In genomic region chr16:2777231-2777902, GRCh38 we compare ENCODE assay signal across 8 cellular contexts. TPM values are rescaled to one million over a fixed set of nuclear protein-coding genes. Genes with fewer than 3 reads are reported as not detected.
DNase-seq lines count a peak whose midpoint lies in the region; ATAC-seq, FAIRE-seq and TF ChIP-seq lines count a peak whose summit lies in the region.

Gene ELOB, minus strand, starts transcription at chr16:2777280. Its CDS starts 41 bp downstream, at chr16:2777239.

- no peaks in the 10 kb centered on the region for H4K20me1 ChIP-seq in HepG2 (ENCODE audit: insufficient read depth, low read length)

- peaks cover 0 to 2% of the 10 kb centered on the region in 2 experiments; a peak in 3 of 5 replicates for H3K27me3 ChIP-seq in HepG2 (ENCODE audit: control insufficient read depth in 1 of 2, insufficient read depth in 2 of 2, low read length in 2 of 2)

- TF ChIP-seq CTCF in AG09319 (IDR thresholded peaks at IDR 0.05; ENCODE audit: low read depth, low read length) = no peak
- no peak for TF ChIP-seq CTCF in HepG2 (CRISPR knock-in tag; IDR thresholded peaks at IDR 0.05)

- TSS peak; percentile 81 for BruUV-seq in HepG2 (replicated peaks; lab: Mats Ljungman, UMichigan)

- peak within 1 kb of the TSS; percentile 90 for H3K4me3 Mint-ChIP-seq in dendritic cell treated with granulocyte-macrophage colony-stimulating factor and Interleukin-4, amounts not matched to agents 40 ng/mL and 50 ng/mL, for 4 days

- TF ChIP-seq RAD21 in HepG2 (CRISPR knock-in tag; IDR thresholded peaks at IDR 0.05) = peak; percentile 53; the same call in 1 of the 2 replicates

- ATAC-seq in GM18909 (IDR thresholded peaks at IDR 0.05; ENCODE audit: poor library complexity, unreplicated experiment) (peak; percentile 85), HG03196 (IDR thresholded peaks at IDR 0.05; ENCODE audit: unreplicated experiment) (peak; percentile 65), HepG2 (peak; percentile 79)

- WGBS in HepG2 (ENCODE audit: low lambda C conversion rate) = 0% methylated on average over 1 of the region's 70 CpGs

- H3K9me3 ChIP-seq in HepG2 (ENCODE audit: low read length) = no peaks in the 10 kb centered on the region

- TF ChIP-seq POLR2A in HepG2 (IDR thresholded peaks at IDR 0.05; ENCODE audit: insufficient read depth in 1 of 2, low read depth in 2 of 2, low read length in 2 of 2) = peak; percentile 71 to 80

- H3K27ac Mint-ChIP-seq in dendritic cell treated with granulocyte-macrophage colony-stimulating factor and Interleukin-4, amounts not matched to agents 40 ng/mL and 50 ng/mL, for 4 days = peak within 1 kb of the TSS; percentile 99

- intact Hi-C loops in dendritic cell treated with granulocyte-macrophage colony-stimulating factor and Interleukin-4, amounts not matched to agents 40 ng/mL and 50 ng/mL, for 4 days (cut with micrococcal nuclease) = loop anchor here (1.0 to 5.0 kb wide), 3 partner anchors 17 to 40 kb away; partner anchors contain the start of genes PRSS21 and SRRM2
- intact Hi-C loops in HepG2 (cut with micrococcal nuclease; ENCODE audit: unreplicated experiment) = no loop called here

- CTCF ChIA-PET in HepG2 (lab: Yijun Ruan, JAX; ENCODE audit: low intra/inter-chr PET ratio, low total read pairs) = no interaction called here

- peaks cover 25% of the 10 kb centered on the region for H3K4me1 ChIP-seq in HepG2 (ENCODE audit: insufficient read depth, low read length)

- no peak; a peak in 1 of 4 replicates for TF ChIP-seq EP300 in HepG2 (IDR thresholded peaks at IDR 0.05; ENCODE audit: low read depth in 2 of 2, low read length in 2 of 2)
- TF ChIP-seq EP300 in HepG2 (CRISPR knock-in tag; IDR thresholded peaks at IDR 0.05; ENCODE audit: borderline replicate concordance) = no peak

- H3K36me3 ChIP-seq in HepG2 (replicated peaks in 1 of 2; ENCODE audit: control insufficient read depth in 1 of 2, insufficient read depth in 2 of 2, low read length in 2 of 2) = peaks cover 13 to 23% of the 10 kb centered on the region in 2 experiments; a peak in 4 of 5 replicates

- DNase-seq in AG09319 (ENCODE audit: extremely low read depth, low read depth) = peak; percentile 44
- DNase-seq in NCI-H510A treated with DMSO at 0.1 percent for 48 hours (lab: John Stamatoyannopoulos, UW) = peak; percentile 27
- DNase-seq in activated CD4-positive, alpha-beta T cell treated with anti-CD3 and anti-CD28 coated beads, Interleukin-2, amount 50 U/mL, for 24 hours (ENCODE audit: low read depth in 1 of 2, low spot score in 1 of 2) = peak; percentile 79 to 80
- peak; percentile 50 for DNase-seq in HepG2 (ENCODE audit: low spot score)
- DNase-seq in stimulated activated CD4-positive, alpha-beta T cell treated with anti-CD3 and anti-CD28 coated beads, Interleukin-2, amount 100 ng/mL, for 48 hours = peak; percentile 87 to 88

- in situ Hi-C loops in HepG2 (cut with HindIII; ENCODE audit: extremely low pct_ligation_motif_present, low pct_unique_long_range_greater_than_20kb) = no loop called here

- peak within 1 kb of the TSS; percentile 100 for H3K4me2 ChIP-seq in HepG2 (ENCODE audit: low read depth, low read length)

- peak within 1 kb of the TSS; percentile 95 for H3K27ac ChIP-seq in HepG2 (ENCODE audit: extremely low read length, insufficient read depth, low read length)

- peak within 1 kb of the TSS; percentile 83 to 100 (median 98) for H3K4me3 ChIP-seq in HepG2 (replicated peaks in 1 of 3; ENCODE audit: insufficient read depth in 1 of 3, low read depth in 2 of 3, low read length in 3 of 3)

- H3K36me3 Mint-ChIP-seq in dendritic cell treated with granulocyte-macrophage colony-stimulating factor and Interleukin-4, amounts not matched to agents 40 ng/mL and 50 ng/mL, for 4 days (ENCODE audit: low read depth) = peaks cover 59% of the 10 kb centered on the region

- POLR2A ChIA-PET in HepG2 (lab: Yijun Ruan, JAX) = interaction anchor here (0.6 to 6.1 kb wide), 9 partner anchors 8 to 128 kb away, joined by 3 to 74 read pairs (median 3); partner anchors contain the start of genes FLYWCH2, PRSS33, SRRM2 and ZG16B

- peak within 1 kb of the TSS; percentile 100 for H3K9ac ChIP-seq in HepG2 (ENCODE audit: insufficient read depth, low read depth, low read length)

- peaks cover 58% of the 10 kb centered on the region for H3K4me1 Mint-ChIP-seq in dendritic cell treated with granulocyte-macrophage colony-stimulating factor and Interleukin-4, amounts not matched to agents 40 ng/mL and 50 ng/mL, for 4 days (ENCODE audit: low read depth)

- H3K9me3 Mint-ChIP-seq in dendritic cell treated with granulocyte-macrophage colony-stimulating factor and Interleukin-4, amounts not matched to agents 40 ng/mL and 50 ng/mL, for 4 days = no peaks in the 10 kb centered on the region

- peaks cover 34% of the 10 kb centered on the region for H3K79me2 ChIP-seq in HepG2 (ENCODE audit: insufficient read depth, low read length)

- peaks cover 2% of the 10 kb centered on the region for H3K27me3 Mint-ChIP-seq in dendritic cell treated with granulocyte-macrophage colony-stimulating factor and Interleukin-4, amounts not matched to agents 40 ng/mL and 50 ng/mL, for 4 days

- no peak for FAIRE-seq in HepG2 (lab: Jason Lieb, UNC)

- no peak within 1 kb of the TSS for H2AFZ ChIP-seq in HepG2 (ENCODE audit: low read length)

TF ChIP-seq in HepG2, 621 proteins besides CTCF, POLR2A, EP300 and RAD21 (continues in another document):
- TF ChIP-seq, protein P1, sequence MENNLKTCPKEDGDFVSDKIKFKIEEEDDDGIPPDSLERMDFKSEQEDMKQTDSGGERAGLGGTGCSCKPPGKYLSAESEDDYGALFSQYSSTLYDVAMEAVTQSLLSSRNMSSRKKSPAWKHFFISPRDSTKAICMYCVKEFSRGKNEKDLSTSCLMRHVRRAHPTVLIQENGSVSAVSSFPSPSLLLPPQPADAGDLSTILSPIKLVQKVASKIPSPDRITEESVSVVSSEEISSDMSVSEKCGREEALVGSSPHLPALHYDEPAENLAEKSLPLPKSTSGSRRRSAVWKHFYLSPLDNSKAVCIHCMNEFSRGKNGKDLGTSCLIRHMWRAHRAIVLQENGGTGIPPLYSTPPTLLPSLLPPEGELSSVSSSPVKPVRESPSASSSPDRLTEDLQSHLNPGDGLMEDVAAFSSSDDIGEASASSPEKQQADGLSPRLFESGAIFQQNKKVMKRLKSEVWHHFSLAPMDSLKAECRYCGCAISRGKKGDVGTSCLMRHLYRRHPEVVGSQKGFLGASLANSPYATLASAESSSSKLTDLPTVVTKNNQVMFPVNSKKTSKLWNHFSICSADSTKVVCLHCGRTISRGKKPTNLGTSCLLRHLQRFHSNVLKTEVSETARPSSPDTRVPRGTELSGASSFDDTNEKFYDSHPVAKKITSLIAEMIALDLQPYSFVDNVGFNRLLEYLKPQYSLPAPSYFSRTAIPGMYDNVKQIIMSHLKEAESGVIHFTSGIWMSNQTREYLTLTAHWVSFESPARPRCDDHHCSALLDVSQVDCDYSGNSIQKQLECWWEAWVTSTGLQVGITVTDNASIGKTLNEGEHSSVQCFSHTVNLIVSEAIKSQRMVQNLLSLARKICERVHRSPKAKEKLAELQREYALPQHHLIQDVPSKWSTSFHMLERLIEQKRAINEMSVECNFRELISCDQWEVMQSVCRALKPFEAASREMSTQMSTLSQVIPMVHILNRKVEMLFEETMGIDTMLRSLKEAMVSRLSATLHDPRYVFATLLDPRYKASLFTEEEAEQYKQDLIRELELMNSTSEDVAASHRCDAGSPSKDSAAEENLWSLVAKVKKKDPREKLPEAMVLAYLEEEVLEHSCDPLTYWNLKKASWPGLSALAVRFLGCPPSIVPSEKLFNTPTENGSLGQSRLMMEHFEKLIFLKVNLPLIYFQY (CRISPR knock-in tag; IDR thresholded peaks at IDR 0.05; ENCODE audit: borderline replicate concordance) = peak; percentile 44; the same call in 1 of the 2 replicates
- TF ChIP-seq ZNF773 (CRISPR knock-in tag; IDR thresholded peaks at IDR 0.05; ENCODE audit: borderline replicate concordance) (peak; percentile 81; the same call in 1 of the 2 replicates), SP4 (CRISPR knock-in tag; IDR thresholded peaks at IDR 0.05) (peak; percentile 59; the same call in 1 of the 2 replicates)
- TF ChIP-seq, protein P2, sequence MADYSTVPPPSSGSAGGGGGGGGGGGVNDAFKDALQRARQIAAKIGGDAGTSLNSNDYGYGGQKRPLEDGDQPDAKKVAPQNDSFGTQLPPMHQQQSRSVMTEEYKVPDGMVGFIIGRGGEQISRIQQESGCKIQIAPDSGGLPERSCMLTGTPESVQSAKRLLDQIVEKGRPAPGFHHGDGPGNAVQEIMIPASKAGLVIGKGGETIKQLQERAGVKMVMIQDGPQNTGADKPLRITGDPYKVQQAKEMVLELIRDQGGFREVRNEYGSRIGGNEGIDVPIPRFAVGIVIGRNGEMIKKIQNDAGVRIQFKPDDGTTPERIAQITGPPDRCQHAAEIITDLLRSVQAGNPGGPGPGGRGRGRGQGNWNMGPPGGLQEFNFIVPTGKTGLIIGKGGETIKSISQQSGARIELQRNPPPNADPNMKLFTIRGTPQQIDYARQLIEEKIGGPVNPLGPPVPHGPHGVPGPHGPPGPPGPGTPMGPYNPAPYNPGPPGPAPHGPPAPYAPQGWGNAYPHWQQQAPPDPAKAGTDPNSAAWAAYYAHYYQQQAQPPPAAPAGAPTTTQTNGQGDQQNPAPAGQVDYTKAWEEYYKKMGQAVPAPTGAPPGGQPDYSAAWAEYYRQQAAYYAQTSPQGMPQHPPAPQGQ (CRISPR knock-in tag; IDR thresholded peaks at IDR 0.05; ENCODE audit: borderline replicate concordance) = no peak

RNA-seq across cellular contexts. Expression of gene ELOB, which starts in this region (rescaled TPM):
- 208 and 253 TPM in 2 replicates for total RNA-seq in HepG2 (2016; rRNA removed; fragmentation: Illumina TruSeq; extraction: Trizol)
- total RNA-seq in HepG2 (2016; cell fraction: cytosol; rRNA removed; fragmentation: Illumina TruSeq; extraction: Trizol; ENCODE audit: low read depth) = 337 and 393 TPM in 2 replicates
- 204 and 279 TPM in 2 replicates for total RNA-seq in HepG2 (2016; cell fraction: insoluble cytoplasmic fraction; rRNA removed; fragmentation: Illumina TruSeq; extraction: Trizol)
- 174 and 204 TPM in 2 replicates for total RNA-seq in HepG2 (2016; cell fraction: membrane; rRNA removed; fragmentation: Illumina TruSeq; extraction: Trizol)
- total RNA-seq in HepG2 (2016; cell fraction: nucleus; rRNA removed; fragmentation: Illumina TruSeq; extraction: Trizol) = 53.2 and 75.0 TPM in 2 replicates
- 225 and 236 TPM in 2 replicates for polyA plus RNA-seq in HepG2 (2011; rRNA removed)
- 204 and 385 TPM in 2 replicates for polyA plus RNA-seq in HepG2 (2011; cell fraction: cytosol; rRNA removed)
- 89.2 and 109 TPM in 2 replicates for polyA plus RNA-seq in HepG2 (2011; cell fraction: nucleus; rRNA removed)
- 108 and 117 TPM in 2 replicates for polyA plus RNA-seq in HepG2 (2012)
- polyA plus RNA-seq in HepG2 (2016; cell fraction: cytosol; fragmentation: Illumina TruSeq; extraction: Trizol; ENCODE audit: low read depth) = 547 and 569 TPM in 2 replicates
- polyA plus RNA-seq in HepG2 (2016; cell fraction: insoluble cytoplasmic fraction; fragmentation: Illumina TruSeq; extraction: Trizol; ENCODE audit: low read depth) = 265 and 294 TPM in 2 replicates
- polyA plus RNA-seq in HepG2 (2016; cell fraction: membrane; fragmentation: Illumina TruSeq; extraction: Trizol; ENCODE audit: low read depth) = 203 and 243 TPM in 2 replicates
- 127 and 128 TPM in 2 replicates for polyA plus RNA-seq in HepG2 (2016; cell fraction: nucleus; fragmentation: Illumina TruSeq; extraction: Trizol; ENCODE audit: insufficient read depth, low read depth)
- polyA minus RNA-seq in HepG2 (2011; rRNA and poly(A)+ RNA removed; ENCODE audit: low replicate concordance) = 125 and 227 TPM in 2 replicates
- 25.2 and 36.1 TPM in 2 replicates for polyA minus RNA-seq in HepG2 (2011; cell fraction: cytosol; rRNA and poly(A)+ RNA removed)
- 9.8 and 9.9 TPM in 2 replicates for polyA minus RNA-seq in HepG2 (2011; cell fraction: nucleus; rRNA and poly(A)+ RNA removed)

Comparison
In these comparisons a context has a peak if more than half of its experiments do, and no peak if none do; other contexts are left out.
1. Peak in every context shown above with its lines: DNase-seq, ATAC-seq, H3K4me3 ChIP-seq and H3K27ac ChIP-seq.
2. DNase-seq: peak in every context shown above with its lines; median percentile 88 in stimulated activated CD4-positive, alpha-beta T cell treated with anti-CD3 and anti-CD28 coated beads, Interleukin-2, amount 100 ng/mL, for 48 hours; 80 in activated CD4-positive, alpha-beta T cell treated with anti-CD3 and anti-CD28 coated beads, Interleukin-2, amount 50 U/mL, for 24 hours; 50 in HepG2; 44 in AG09319; 27 in NCI-H510A treated with DMSO at 0.1 percent for 48 hours.